In the genomic region with DNA sequence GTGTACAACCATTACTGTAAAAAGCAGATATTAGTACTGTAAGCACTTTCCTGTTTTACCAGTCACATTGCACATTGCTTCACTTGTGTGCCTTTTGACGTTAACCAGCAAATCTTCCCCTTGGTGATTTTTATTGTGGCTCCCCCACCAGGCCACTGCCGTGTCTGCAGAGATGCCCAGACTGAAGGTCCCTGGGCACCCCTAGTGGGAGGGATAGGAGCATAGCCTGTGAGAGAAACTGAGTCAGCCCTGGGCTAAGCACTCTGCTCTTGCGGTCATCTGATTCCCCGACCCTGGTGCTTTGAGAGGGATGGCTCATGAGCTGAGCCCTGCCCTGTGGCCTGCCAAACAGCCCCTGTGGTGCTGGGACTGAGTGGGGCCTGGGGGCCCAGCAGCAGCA, we compare ENCODE assay signal across 9 cellular contexts.
DNase-seq lines count a peak whose midpoint lies in the region; ATAC-seq and TF ChIP-seq lines count a peak whose summit lies in the region.
"Had no signal": no experiment of that assay in that cellular context is flagged by ENCODE, and none has a peak within 500 bp of the region (broad histone marks: within the 10 kb centered on the region; RNA-seq: fewer than 3 reads in every experiment).

No MANE protein-coding gene starts in this region.

- no peak overlapping the region for H3K4me3 Mint-ChIP-seq in CD8-positive, alpha-beta T cell

- no peak overlapping the region for H2AFZ ChIP-seq in Loucy (ENCODE audit: low read length)

- CTCF ChIA-PET in CD8-positive, alpha-beta T cell (lab: Charles Lee): interaction anchor here (0.6 to 5.9 kb wide), 30 partner anchors 11 to 278 kb away, joined by 3 to 70 read pairs (median 4); no protein-coding TSS in a partner anchor

- peaks cover 41% of the 10 kb centered on the region; the same call in 1 of the 2 replicates for H3K79me2 ChIP-seq in Loucy (ENCODE audit: insufficient read depth, low read length)

- TF ChIP-seq EP300 in ovary (IDR thresholded peaks at IDR 0.05): no peak

- TF ChIP-seq POLR2A in ovary (IDR thresholded peaks at IDR 0.05): no peak

- intact Hi-C loops in CD8-positive, alpha-beta T cell (cut with DNase I, micrococcal nuclease): loop anchor here (1.0 to 5.0 kb wide), 4 partner anchors 36 to 319 kb away; a partner anchor contains a TSS
- intact Hi-C loops in ovary (cut with DNase I): no loop called here

- H3K9ac ChIP-seq in Loucy (ENCODE audit: low read depth, low read length, poor library complexity, severe bottlenecking): no peak overlapping the region

- H3K36me3 Mint-ChIP-seq in CD8-positive, alpha-beta T cell: peaks cover 43% of the 10 kb centered on the region

- peak; percentile 76 for ATAC-seq in CD8-positive, alpha-beta T cell
- ATAC-seq in GM19351 (IDR thresholded peaks at IDR 0.05; ENCODE audit: unreplicated experiment): no peak

- H3K27me3 ChIP-seq in CD8-positive, alpha-beta T cell (ENCODE audit: insufficient read depth, low read length): no peaks in the 10 kb centered on the region
- no peaks in the 10 kb centered on the region for H3K27me3 ChIP-seq in Loucy (ENCODE audit: insufficient read depth, low read length, poor library complexity, severe bottlenecking)
- H3K27me3 ChIP-seq in ovary: no peaks in the 10 kb centered on the region

- peaks cover 55% of the 10 kb centered on the region for H3K4me1 Mint-ChIP-seq in CD8-positive, alpha-beta T cell (ENCODE audit: low read depth)

- H3K4me3 ChIP-seq in CD8-positive, alpha-beta T cell (ENCODE audit: low read depth, low read length): no peak overlapping the region
- no peak overlapping the region for H3K4me3 ChIP-seq in Loucy (ENCODE audit: low read length, poor library complexity, severe bottlenecking)
- no peak overlapping the region for H3K4me3 ChIP-seq in foreskin fibroblast (ENCODE audit: low read depth in 1 of 2, low read length in 2 of 2)
- H3K4me3 ChIP-seq in ovary: no peak overlapping the region
- H3K4me3 ChIP-seq: HAP-1 had no signal

- peak; percentile 20 to 76 (median 63) for DNase-seq in CD8-positive, alpha-beta T cell
- DNase-seq in activated T-cell treated with anti-CD3 and anti-CD28 coated beads for 1 hour (ENCODE audit: low read depth) (peak; percentile 45), foreskin fibroblast (no peak), ovary (no peak), NCI-H128 (lab: John Stamatoyannopoulos, UW; ENCODE audit: unreplicated experiment) (no peak)
- peak; percentile 7 to 35 (median 12) for DNase-seq in stimulated activated CD4-positive, alpha-beta T cell treated with anti-CD3 and anti-CD28 coated beads, Interleukin-1b, Interleukin-23, amount 100 ng/mL, for 24 hours (ENCODE audit: low read depth in 4 of 4, low spot score in 1 of 4)

- H3K4me2 ChIP-seq in Loucy (ENCODE audit: low read depth, low read length, poor library complexity, severe bottlenecking): no peak overlapping the region

- TF ChIP-seq CTCF in CD8-positive, alpha-beta T cell (IDR thresholded peaks at IDR 0.05): peak; percentile 81
- peak; percentile 99 for TF ChIP-seq CTCF in Loucy (conservative IDR thresholded peaks at IDR 0.05; ENCODE audit: low read length)
- peak; percentile 16 for TF ChIP-seq CTCF in foreskin fibroblast (IDR thresholded peaks at IDR 0.05; ENCODE audit: low read depth, low read length)
- TF ChIP-seq CTCF in ovary (IDR thresholded peaks at IDR 0.05): no peak

- no peaks in the 10 kb centered on the region for H3K9me2 ChIP-seq in Loucy (replicated peaks; ENCODE audit: low read depth, low read length)

- H3K9me3 ChIP-seq in CD8-positive, alpha-beta T cell (ENCODE audit: low read length): no peaks in the 10 kb centered on the region
- H3K9me3 ChIP-seq in Loucy (ENCODE audit: insufficient read depth, low read depth, low read length) (no peaks in the 10 kb centered on the region), ovary (no peaks in the 10 kb centered on the region)
- H3K9me3 ChIP-seq: HAP-1 had no signal

- H3F3A ChIP-seq in Loucy (ENCODE audit: low read depth): no peaks in the 10 kb centered on the region

- POLR2A ChIA-PET in CD8-positive, alpha-beta T cell (lab: Charles Lee): no interaction called here

- no peaks in the 10 kb centered on the region for H4K20me1 ChIP-seq in Loucy (ENCODE audit: insufficient read depth, low read length, poor library complexity, severe bottlenecking)

- H3K9me3 Mint-ChIP-seq in CD8-positive, alpha-beta T cell: no peaks in the 10 kb centered on the region

- H3K4me1 ChIP-seq in CD8-positive, alpha-beta T cell (ENCODE audit: insufficient read depth, low read length): peaks cover 40% of the 10 kb centered on the region
- H3K4me1 ChIP-seq in Loucy (ENCODE audit: insufficient read depth, low read length, poor library complexity, severe bottlenecking): peaks cover 22% of the 10 kb centered on the region
- peaks cover 12% of the 10 kb centered on the region for H3K4me1 ChIP-seq in ovary (ENCODE audit: insufficient read depth)
- H3K4me1 ChIP-seq: HAP-1 had no signal

- H3K27ac ChIP-seq in CD8-positive, alpha-beta T cell (ENCODE audit: low read depth, low read length): no peak overlapping the region
- H3K27ac ChIP-seq in ovary: no peak overlapping the region

- peak overlapping the region; percentile 65 for H3K27ac Mint-ChIP-seq in CD8-positive, alpha-beta T cell

- H3K36me3 ChIP-seq in CD8-positive, alpha-beta T cell (ENCODE audit: insufficient read depth, low read length): peaks cover 21% of the 10 kb centered on the region
- H3K36me3 ChIP-seq in Loucy (ENCODE audit: insufficient read depth, low read length) (peaks cover 30% of the 10 kb centered on the region; the same call in 1 of the 2 replicates), ovary (no peaks in the 10 kb centered on the region)
- H3K36me3 ChIP-seq: HAP-1 had no signal

- 75 to 85% (median 77%) methylated on average over 4 of the region's 4 CpGs for WGBS in ovary, 3 donors

- H3K27me3 Mint-ChIP-seq in CD8-positive, alpha-beta T cell (ENCODE audit: low read depth): no peaks in the 10 kb centered on the region

Comparison
In these comparisons a context has a peak if more than half of its experiments do, and no peak if none do; other contexts are left out.
1. DNase-seq: peak in CD8-positive, alpha-beta T cell (7 of 7), activated T-cell treated with anti-CD3 and anti-CD28 coated beads for 1 hour (single experiment) and stimulated activated CD4-positive, alpha-beta T cell treated with anti-CD3 and anti-CD28 coated beads, Interleukin-1b, Interleukin-23, amount 100 ng/mL, for 24 hours (4 of 4); none in foreskin fibroblast (0 of 2), ovary (0 of 5) and NCI-H128 (single experiment).
2. CTCF ChIP-seq: peak in CD8-positive, alpha-beta T cell (single experiment), Loucy (single experiment) and foreskin fibroblast (single experiment); none in ovary (0 of 3).
3. intact Hi-C loops: an anchor here in CD8-positive, alpha-beta T cell (1.0 to 5.0 kb wide); none called in ovary.